ENCODE assay signal across 25 cellular contexts in genomic region chr11:86636275-86636674, GRCh38. TPM values are rescaled to one million over a fixed set of nuclear protein-coding genes. Genes with fewer than 3 reads are reported as not detected.
DNase-seq lines count a peak whose midpoint lies in the region; ATAC-seq and TF ChIP-seq lines count a peak whose summit lies in the region.
"Had no signal": no experiment of that assay in that cellular context is flagged by ENCODE, and none has a peak within 500 bp of the region (broad histone marks: within the 10 kb centered on the region; RNA-seq: fewer than 3 reads in every experiment).

No MANE protein-coding gene starts in this region.

- TF ChIP-seq CTCF in IMR-90 (conservative IDR thresholded peaks at IDR 0.05; ENCODE audit: low read depth, low read length) (no peak), foreskin fibroblast (IDR thresholded peaks at IDR 0.05; ENCODE audit: low read depth, low read length) (no peak)

- H3K36me3 Mint-ChIP-seq in CD4-positive, alpha-beta memory T cell: no peaks in the 10 kb centered on the region
- H3K36me3 Mint-ChIP-seq: neural progenitor cell, type B pancreatic cell had no signal

- H3K4me1 Mint-ChIP-seq in CD4-positive, alpha-beta memory T cell: peaks cover 0 to 4% (median 0%) of the 10 kb centered on the region in 4 donors
- H3K4me1 Mint-ChIP-seq: neural progenitor cell had no signal

- peak overlapping the region; percentile 89 for H2BK120ac ChIP-seq in IMR-90 (ENCODE audit: low read depth, low read length)

- H4K5ac ChIP-seq in IMR-90 (ENCODE audit: low read depth, low read length): peak overlapping the region; percentile 9; the same call in 1 of the 2 replicates

- H2BK5ac ChIP-seq in IMR-90 (ENCODE audit: low read depth, low read length, poor library complexity, severe bottlenecking): peak overlapping the region; percentile 2

- no peak overlapping the region for H3K27ac Mint-ChIP-seq in CD4-positive, alpha-beta memory T cell
- H3K27ac Mint-ChIP-seq: activated CD4-positive, alpha-beta T cell treated with anti-CD3 and anti-CD28 coated beads, Interleukin-2, amount 10 ng/mL, durations not matched to agents 24 days and 14 days; activated naive CD8-positive, alpha-beta T cell treated with anti-CD3 and anti-CD28 coated beads, Interleukin-2, amount 50 U/mL, for 24 hours; activated T-cell treated with anti-CD3 and anti-CD28 coated beads, Interleukin-2, amount 50 U/mL, for 24 hours; neural progenitor cell; type B pancreatic cell had no signal

- no peaks in the 10 kb centered on the region for H3K36me3 ChIP-seq in IMR-90 (ENCODE audit: control insufficient read depth, insufficient read depth, low read length)
- H3K36me3 ChIP-seq in CD4-positive, alpha-beta memory T cell (ENCODE audit: insufficient read depth, low read length): no peaks in the 10 kb centered on the region
- H3K36me3 ChIP-seq: neural progenitor cell had no signal

- no peak overlapping the region for H3K56ac ChIP-seq in IMR-90 (ENCODE audit: extremely low read depth, insufficient read depth, low read length)

- no peak overlapping the region for H2AFZ ChIP-seq in IMR-90 (replicated peaks; ENCODE audit: low read length, poor library complexity)
- H2AFZ ChIP-seq: neural progenitor cell had no signal

- BruUV-seq in IMR-90 (replicated peaks; lab: Mats Ljungman, UMichigan): no TSS peak

- H3K23ac ChIP-seq in IMR-90 (ENCODE audit: low read depth, low read length): peak overlapping the region; percentile 54

- H3K79me1 ChIP-seq in IMR-90 (ENCODE audit: low read depth in 1 of 2, low read length in 2 of 2): peaks cover 0 to 41% of the 10 kb centered on the region in 2 experiments; a peak in 2 of 4 replicates

- peak overlapping the region; percentile 58 for H4K91ac ChIP-seq in IMR-90 (ENCODE audit: insufficient read depth, low read depth, low read length)

- H2AK5ac ChIP-seq in IMR-90 (ENCODE audit: low read depth, low read length): peak overlapping the region; percentile 75

- peak overlapping the region; percentile 58; the same call in 2 of the 3 replicates for H2BK15ac ChIP-seq in IMR-90 (ENCODE audit: low read depth, low read length)

- peaks cover 30% of the 10 kb centered on the region for H3K9me1 ChIP-seq in IMR-90 (ENCODE audit: insufficient read depth, low read length)

- H3K27me3 Mint-ChIP-seq in CD4-positive, alpha-beta memory T cell: peaks cover 6 to 7% of the 10 kb centered on the region in 2 donors
- H3K27me3 Mint-ChIP-seq: type B pancreatic cell had no signal

- H3K4ac ChIP-seq in IMR-90 (ENCODE audit: low read depth, low read length): peak overlapping the region; percentile 87

- peak overlapping the region; percentile 73 for H2BK20ac ChIP-seq in IMR-90 (ENCODE audit: low read depth, low read length)

- intact Hi-C loops in IMR-90 (cut with micrococcal nuclease): no loop called here
- intact Hi-C loops in CD4-positive, alpha-beta memory T cell (cut with micrococcal nuclease): no loop called here

- H3K4me3 ChIP-seq in IMR-90 (ENCODE audit: insufficient read depth, low read depth, low read length) (no peak overlapping the region), foreskin fibroblast (ENCODE audit: low read depth in 1 of 2, low read length in 2 of 2) (no peak overlapping the region)
- no peak overlapping the region for H3K4me3 ChIP-seq in CD4-positive, alpha-beta memory T cell (ENCODE audit: low read length in 2 of 2)
- H3K4me3 ChIP-seq: neural progenitor cell had no signal

- dilution Hi-C loops in IMR-90 (cut with HindIII; ENCODE audit: low sequenced_read_pairs, unreplicated experiment): no loop called here

- H2AK9ac ChIP-seq in IMR-90 (replicated peaks; ENCODE audit: low read depth, low read length, poor library complexity): no peak overlapping the region

- CTCF ChIA-PET in IMR-90 (lab: Yijun Ruan, JAX): interaction anchor here (1.3 kb wide), 1 partner anchor 28 kb away, joined by 4 read pairs; no protein-coding TSS in a partner anchor
- CTCF ChIA-PET in CD4-positive, alpha-beta memory T cell (lab: Charles Lee; ENCODE audit: partially characterized antibody): no interaction called here

- no CpG with 5 or more reads among the region's 1 CpG for WGBS in IMR-90 (ENCODE audit: extremely low coverage in 2 of 2, insufficient read length in 1 of 2), 2 experiments

- H3K18ac ChIP-seq in IMR-90 (ENCODE audit: low read depth, low read length): no peak overlapping the region; the same call in 1 of the 2 replicates

- H4K20me1 ChIP-seq in IMR-90 (ENCODE audit: insufficient read depth, low read length): no peaks in the 10 kb centered on the region

- H3K9me3 ChIP-seq in IMR-90 (ENCODE audit: control insufficient read depth, insufficient read depth, low read length): no peaks in the 10 kb centered on the region
- H3K9me3 ChIP-seq in CD4-positive, alpha-beta memory T cell (ENCODE audit: control insufficient read depth in 1 of 2, low read length in 2 of 2): no peaks in the 10 kb centered on the region

- H3K4me1 ChIP-seq in IMR-90 (ENCODE audit: control insufficient read depth, insufficient read depth, low read length): peaks cover 34% of the 10 kb centered on the region
- no peaks in the 10 kb centered on the region for H3K4me1 ChIP-seq in CD4-positive, alpha-beta memory T cell (ENCODE audit: insufficient read depth, low read length)

- DNase-seq in EL (peak; percentile 67), IMR-90 (peak; percentile 31), foreskin fibroblast (peak; percentile 39 to 43), renal cortical epithelial cell (ENCODE audit: low read depth) (peak; percentile 86)
- DNase-seq in CD4-positive, alpha-beta memory T cell: no peak
- DNase-seq in activated CD4-positive, alpha-beta T cell treated with anti-CD3 and anti-CD28 coated beads for 48 hours: no peak
- DNase-seq: activated CD4-positive, alpha-beta T cell treated with anti-CD3 and anti-CD28 coated beads, Interleukin-2, amount 10 ng/mL, durations not matched to agents 24 days and 14 days; activated gamma-delta T cell treated with Interleukin-2 at 50 U/mL for 16 hours; activated naive CD8-positive, alpha-beta T cell treated with anti-CD3 and anti-CD28 coated beads, Interleukin-2, amount 50 U/mL, for 24 hours; activated T-cell treated with anti-CD3 and anti-CD28 coated beads, Interleukin-2, amount 50 U/mL, for 24 hours; Calu3; left cardiac atrium; mammary epithelial cell; NCI-H1436 treated with DMSO at 0.1 percent for 48 hours; NCI-H446; right cardiac atrium; stimulated activated CD4-positive, alpha-beta T cell treated with anti-CD3 and anti-CD28 coated beads, Interleukin-2, amount 100 ng/mL, for 48 hours; T-helper 2 cell had no signal

- POLR2A ChIA-PET in IMR-90 (lab: Charles Lee; ENCODE audit: unreplicated experiment): no interaction called here
- POLR2A ChIA-PET in CD4-positive, alpha-beta memory T cell (lab: Charles Lee; ENCODE audit: partially characterized antibody): no interaction called here

- in situ Hi-C loops in IMR-90 (cut with MboI; ENCODE audit: low sequenced_read_pairs): no loop called here

- H3K9me3 Mint-ChIP-seq in CD4-positive, alpha-beta memory T cell: peaks cover 0 to 3% (median 0%) of the 10 kb centered on the region in 8 donors
- H3K9me3 Mint-ChIP-seq: activated T-cell treated with anti-CD3 and anti-CD28 coated beads, Interleukin-2, amount 50 U/mL, for 24 hours; neural progenitor cell; type B pancreatic cell had no signal

- H3K9ac ChIP-seq in IMR-90 (ENCODE audit: low read depth, low read length): no peak overlapping the region
- H3K9ac ChIP-seq: KMS-11, neural progenitor cell had no signal

- TF ChIP-seq RAD21 in IMR-90 (IDR thresholded peaks at IDR 0.05; ENCODE audit: low read length): no peak

- H3K27me3 ChIP-seq in IMR-90 (ENCODE audit: control insufficient read depth, insufficient read depth, low read length): no peaks in the 10 kb centered on the region
- no peaks in the 10 kb centered on the region for H3K27me3 ChIP-seq in CD4-positive, alpha-beta memory T cell (ENCODE audit: insufficient read depth, low read length)
- H3K27me3 ChIP-seq: neural progenitor cell had no signal

- H3K27ac ChIP-seq in IMR-90 (ENCODE audit: insufficient read depth, low read length): no peak overlapping the region
- H3K27ac ChIP-seq in CD4-positive, alpha-beta memory T cell (ENCODE audit: low read depth, low read length): no peak overlapping the region
- H3K27ac ChIP-seq: C4-2B, KMS-11, neural progenitor cell had no signal

- H3K14ac ChIP-seq in IMR-90 (replicated peaks; ENCODE audit: low read depth, low read length): peak overlapping the region; percentile 86

- H3K4me3 Mint-ChIP-seq in CD4-positive, alpha-beta memory T cell: no peak overlapping the region
- H3K4me3 Mint-ChIP-seq: activated CD4-positive, alpha-beta T cell treated with anti-CD3 and anti-CD28 coated beads, Interleukin-2, amount 10 ng/mL, durations not matched to agents 24 days and 14 days; activated naive CD8-positive, alpha-beta T cell treated with anti-CD3 and anti-CD28 coated beads, Interleukin-2, amount 50 U/mL, for 24 hours; activated T-cell treated with anti-CD3 and anti-CD28 coated beads, Interleukin-2, amount 50 U/mL, for 24 hours; neural progenitor cell; type B pancreatic cell had no signal

- peak; percentile 13 for ATAC-seq in IMR-90 (ENCODE audit: low read depth)
- no peak for ATAC-seq in GM19463 (IDR thresholded peaks at IDR 0.05; ENCODE audit: unreplicated experiment)
- ATAC-seq in HG03196 (IDR thresholded peaks at IDR 0.05; ENCODE audit: unreplicated experiment): no peak
- ATAC-seq: activated naive CD8-positive, alpha-beta T cell treated with anti-CD3 and anti-CD28 coated beads, Interleukin-2, amount 50 U/mL, for 24 hours; left cardiac atrium; right cardiac atrium had no signal

- no peak for TF ChIP-seq POLR2A in IMR-90 (IDR thresholded peaks at IDR 0.05; ENCODE audit: low read depth, low read length)

- H4K8ac ChIP-seq in IMR-90 (ENCODE audit: low read depth in 2 of 2, low read length in 2 of 2): peak overlapping the region in 1 of 2 experiments; percentile 59; a peak in 1 of 4 replicates

- peak overlapping the region; percentile 1; the same call in 1 of the 2 replicates for H3K4me2 ChIP-seq in IMR-90 (ENCODE audit: low read depth, low read length)
- H3K4me2 ChIP-seq: KMS-11, neural progenitor cell had no signal

TF ChIP-seq in IMR-90, 13 proteins besides CTCF, POLR2A, EP300 and RAD21 (continues in another document):
- no peak for TF ChIP-seq BHLHE40 (IDR thresholded peaks at IDR 0.05; ENCODE audit: low read depth, low read length)

RNA-seq across cellular contexts. Expression of gene ME3, which starts 36.1 kb away (rescaled TPM):
- 9.0 and 9.2 TPM in 2 replicates for total RNA-seq in IMR-90 (2012; rRNA removed)
- 7.8 and 10.1 TPM in 2 replicates for polyA plus RNA-seq in IMR-90 (2012; rRNA removed)
- polyA plus RNA-seq in IMR-90 (2012; cell fraction: cytosol; rRNA removed): 2.9 and 5.5 TPM in 2 replicates
- polyA plus RNA-seq in IMR-90 (2012; cell fraction: nucleus; rRNA removed; ENCODE audit: low replicate concordance): 39.5 and 39.7 TPM in 2 replicates
- total RNA-seq in renal cortical epithelial cell: 28.8 and 33.0 TPM in 2 replicates
- total RNA-seq in CD4-positive, alpha-beta memory T cell: 1 to 10 TPM; 1.3 to 1.9 TPM
- polyA plus RNA-seq in CD4-positive, alpha-beta memory T cell: under 1 TPM in 1 of 2 donors, not detected in 1; 0.15 TPM
- total RNA-seq: OCI-LY7 had no signal

Comparison
In these comparisons a context has a peak if more than half of its experiments do, and no peak if none do; other contexts are left out.
1. DNase-seq: peak in EL (single experiment), IMR-90 (single experiment), foreskin fibroblast (2 of 2) and renal cortical epithelial cell (single experiment); none in CD4-positive, alpha-beta memory T cell (0 of 5) and activated CD4-positive, alpha-beta T cell treated with anti-CD3 and anti-CD28 coated beads for 48 hours (single experiment).